ENCODE assay signal across 19 cellular contexts in the genomic region with DNA sequence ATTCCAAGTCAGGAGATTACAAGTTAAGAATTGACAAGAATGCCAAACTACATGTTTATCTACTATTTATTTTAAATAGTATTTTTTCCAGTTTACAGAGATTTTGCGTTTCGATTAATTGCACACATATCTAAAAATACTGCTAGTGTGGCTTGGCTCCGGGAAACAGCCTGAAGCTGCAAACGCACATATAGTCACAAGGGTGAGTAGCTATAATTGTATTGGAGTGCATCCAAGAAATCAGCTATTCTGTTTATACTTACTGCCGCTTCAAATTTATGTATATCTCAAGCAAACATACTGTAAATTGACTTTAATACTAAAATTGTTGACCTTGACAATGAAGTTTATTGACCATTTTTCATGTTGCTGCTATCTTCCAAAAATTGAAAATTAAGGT.
DNase-seq lines count a peak whose midpoint lies in the region; TF ChIP-seq lines count a peak whose summit lies in the region.
"Had no signal": no experiment of that assay in that cellular context is flagged by ENCODE, and none has a peak within 500 bp of the region (broad histone marks: within the 10 kb centered on the region; RNA-seq: fewer than 3 reads in every experiment).

No MANE protein-coding gene starts in this region.

- no peak overlapping the region for H3K4me3 ChIP-seq in cardiac fibroblast (replicated peaks in 1 of 2; ENCODE audit: low read depth in 2 of 2, low read length in 2 of 2)
- H3K4me3 ChIP-seq: upper lobe of right lung had no signal

- TF ChIP-seq CTCF in 22Rv1 (IDR thresholded peaks at IDR 0.05), result no peak
- TF ChIP-seq CTCF in cardiac fibroblast (IDR thresholded peaks at IDR 0.05; ENCODE audit: low read depth, low read length), result no peak

- H3K27ac ChIP-seq in 22Rv1, result peak overlapping the region; percentile 38
- H3K27ac ChIP-seq: upper lobe of right lung had no signal

- DNase-seq in NCI-H1048 (lab: John Stamatoyannopoulos, UW), result peak; percentile 32
- DNase-seq in NCI-H748 (lab: John Stamatoyannopoulos, UW; ENCODE audit: unreplicated experiment), result peak; percentile 78
- peak; percentile 1 to 34 for DNase-seq in cardiac fibroblast (ENCODE audit: low read depth in 2 of 2)
- DNase-seq in NOMO-1 treated with dmso at 0.1 percent for 144 hours (lab: John Stamatoyannopoulos, UW; ENCODE audit: unreplicated experiment), result no peak
- DNase-seq in activated gamma-delta T cell treated with Interleukin-2 at 50 U/mL for 16 hours, result no peak
- no peak for DNase-seq in H4 (ENCODE audit: low spot score)
- DNase-seq in mesenteric fat pad (ENCODE audit: low spot score), result no peak
- DNase-seq: ACHN; activated CD4-positive, alpha-beta T cell treated with anti-CD3 and anti-CD28 coated beads, Interleukin-2, amount 10 ng/mL, durations not matched to agents 7 days and 5 days; activated naive CD8-positive, alpha-beta T cell treated with anti-CD3 and anti-CD28 coated beads, Interleukin-2, amount 10 ng/mL, durations not matched to agents 7 days and 5 days; activated T-cell treated with anti-CD3 and anti-CD28 coated beads, Interleukin-2, amount 50 U/mL, for 1 hour; CD4-positive, alpha-beta memory T cell; cerebellar nuclear complex; glutamatergic neuron; naive thymus-derived CD8-positive, alpha-beta T cell; stimulated activated CD4-positive, alpha-beta T cell treated with anti-CD3 and anti-CD28 coated beads, Interleukin-12 subunit alpha, Interleukin-12 subunit beta, amount 100 ng/mL, for 4 hours; stimulated activated naive CD4-positive, alpha-beta T cell; upper lobe of right lung had no signal

Comparison
In these comparisons a context has a peak if more than half of its experiments do, and no peak if none do; other contexts are left out.
1. DNase-seq: peak in NCI-H1048 (single experiment), NCI-H748 (single experiment) and cardiac fibroblast (2 of 2); none in NOMO-1 treated with dmso at 0.1 percent for 144 hours (single experiment), activated gamma-delta T cell treated with Interleukin-2 at 50 U/mL for 16 hours (single experiment), H4 (single experiment) and mesenteric fat pad (single experiment).